ENCODE assay signal across 8 cellular contexts in the genomic region with DNA sequence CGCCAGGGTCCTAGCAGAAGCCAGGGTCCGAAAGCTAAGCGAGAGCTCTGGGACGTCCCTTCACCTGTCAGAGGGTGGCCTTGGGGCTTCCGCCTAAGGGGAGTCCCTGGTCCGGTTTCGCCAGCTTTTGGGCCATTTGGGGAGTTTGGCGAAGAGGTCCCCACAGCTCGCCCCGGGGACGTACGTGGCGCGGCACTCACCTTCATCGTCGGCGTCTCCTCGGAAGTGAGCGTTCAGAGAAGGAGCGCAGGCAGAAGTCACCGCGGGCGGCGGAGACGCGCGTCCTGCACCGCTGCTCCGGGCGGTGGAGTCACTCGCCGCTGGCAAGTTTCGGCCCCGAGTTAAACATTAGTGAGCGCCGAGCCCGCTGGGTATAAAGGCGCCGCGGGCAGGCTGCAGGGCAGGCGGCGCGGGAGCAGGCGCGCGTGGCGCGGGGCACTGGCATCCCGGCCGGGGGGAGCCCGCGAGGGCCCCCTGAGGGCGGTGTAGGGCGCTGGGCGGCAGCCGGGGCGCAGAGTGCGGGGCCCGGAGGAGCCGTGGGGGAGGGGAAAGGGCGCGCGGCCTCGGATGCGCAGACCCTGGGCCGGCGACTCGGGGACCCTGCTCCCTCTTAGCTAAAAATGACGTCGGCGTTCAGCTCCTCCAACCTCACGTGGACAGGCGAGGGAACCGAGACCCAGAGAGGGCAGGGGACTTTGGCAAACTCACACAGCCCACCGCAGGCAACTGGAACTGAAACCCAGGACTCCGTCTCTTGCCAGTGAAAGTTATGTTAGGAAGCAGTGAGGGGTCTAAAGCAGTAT. TPM values are rescaled to one million over a fixed set of nuclear protein-coding genes. Genes with fewer than 3 reads are reported as not detected.
A peak's percentile ranks its signal among the peaks of the same experiment; 100 is the strongest.
DNase-seq lines count a peak whose midpoint lies in the region; ATAC-seq, FAIRE-seq and TF ChIP-seq lines count a peak whose summit lies in the region.

DPP4 (minus strand) TSS at position 440 of the 803 bp plus-strand sequence; CDS start at position 206, 234 bp downstream.

- H3K36me3 ChIP-seq in GM06990 (ENCODE audit: control insufficient read depth, insufficient read depth, low read length): no peaks in the 10 kb centered on the region
- H3K36me3 ChIP-seq in endothelial cell of umbilical vein (ENCODE audit: control insufficient read depth in 2 of 2, extremely low read depth in 1 of 2, insufficient read depth in 2 of 2, low read length in 2 of 2): no peaks in the 10 kb centered on the region
- no peaks in the 10 kb centered on the region for H3K36me3 ChIP-seq in suprapubic skin

- peaks cover 26% of the 10 kb centered on the region for H3K4me1 ChIP-seq in endothelial cell of umbilical vein (ENCODE audit: control insufficient read depth, extremely low read depth, insufficient read depth, low read length)
- peaks cover 22% of the 10 kb centered on the region for H3K4me1 ChIP-seq in suprapubic skin

- no peaks in the 10 kb centered on the region for H3K9me1 ChIP-seq in endothelial cell of umbilical vein (replicated peaks; ENCODE audit: control insufficient read depth, extremely low read depth, insufficient read depth, low read length)

- H3K9me3 ChIP-seq in endothelial cell of umbilical vein (replicated peaks; ENCODE audit: control insufficient read depth, insufficient read depth, low read length) (no peaks in the 10 kb centered on the region), suprapubic skin (peaks cover 4% of the 10 kb centered on the region)

- no peak for TF ChIP-seq EP300 in suprapubic skin (IDR thresholded peaks at IDR 0.05)

- no TSS peak for BruUV-seq in endothelial cell of umbilical vein (replicated peaks; lab: Mats Ljungman, UMichigan)

- H3K9ac ChIP-seq in endothelial cell of umbilical vein (replicated peaks; ENCODE audit: extremely low read depth, insufficient read depth, low read length): peak within 1 kb of the TSS; percentile 59

- TF ChIP-seq POLR2A in endothelial cell of umbilical vein (IDR thresholded peaks at IDR 0.05; ENCODE audit: low read depth, low read length) (no peak), suprapubic skin (IDR thresholded peaks at IDR 0.05) (no peak)

- H3K27ac ChIP-seq in endothelial cell of umbilical vein (ENCODE audit: insufficient read depth, low read depth, low read length) (no peak within 1 kb of the TSS), suprapubic skin (peak within 1 kb of the TSS; percentile 79)

- peak within 1 kb of the TSS; percentile 90 to 100 (median 96) for H3K4me3 Mint-ChIP-seq in naive thymus-derived CD8-positive, alpha-beta T cell

- CTCF ChIA-PET in endothelial cell of umbilical vein (lab: Charles Lee): interaction anchor here (1.1 to 2.5 kb wide), 6 partner anchors 13 to 66 kb away, joined by 3 to 11 read pairs (median 4); no protein-coding TSS in a partner anchor

- H2AFZ ChIP-seq in endothelial cell of umbilical vein (ENCODE audit: low read depth, low read length): peak within 1 kb of the TSS; percentile 99

- peaks cover 0 to 2% (median 0%) of the 10 kb centered on the region in 5 donors for H3K27me3 Mint-ChIP-seq in naive thymus-derived CD8-positive, alpha-beta T cell

- H3K4me1 Mint-ChIP-seq in naive thymus-derived CD8-positive, alpha-beta T cell: peaks cover 30 to 50% (median 46%) of the 10 kb centered on the region in 4 donors

- H3K27ac Mint-ChIP-seq in naive thymus-derived CD8-positive, alpha-beta T cell: peak within 1 kb of the TSS; percentile 82 to 99 (median 94)

- TF ChIP-seq CTCF in GM06990 (IDR thresholded peaks at IDR 0.05; ENCODE audit: insufficient read depth, low read length, poor library complexity, severe bottlenecking) (no peak), endothelial cell of umbilical vein (IDR thresholded peaks at IDR 0.05; ENCODE audit: extremely low read depth in 1 of 2, insufficient read depth in 1 of 2, low read depth in 1 of 2, low read length in 2 of 2) (no peak), suprapubic skin (IDR thresholded peaks at IDR 0.05) (no peak)

- POLR2A ChIA-PET in endothelial cell of umbilical vein (lab: Charles Lee): no interaction called here
- POLR2A ChIA-PET in naive thymus-derived CD8-positive, alpha-beta T cell (lab: Charles Lee): interaction anchor here (0.8 to 4.9 kb wide), 9 partner anchors 10 to 120 kb away, joined by 3 to 43 read pairs (median 4); no protein-coding TSS in a partner anchor

- H3K79me2 ChIP-seq in endothelial cell of umbilical vein (ENCODE audit: control insufficient read depth, insufficient read depth, low read length): no peaks in the 10 kb centered on the region

- H3K4me2 ChIP-seq in endothelial cell of umbilical vein (ENCODE audit: insufficient read depth, low read length): peak within 1 kb of the TSS; percentile 91

- peaks cover 0 to 16% (median 4%) of the 10 kb centered on the region in 9 donors for H3K9me3 Mint-ChIP-seq in naive thymus-derived CD8-positive, alpha-beta T cell

- peaks cover 6 to 17% (median 8%) of the 10 kb centered on the region in 3 donors for H3K36me3 Mint-ChIP-seq in naive thymus-derived CD8-positive, alpha-beta T cell

- intact Hi-C loops in endothelial cell of umbilical vein (cut with micrococcal nuclease): loop anchor here (1.0 kb wide), 2 partner anchors 19 to 40 kb away; no protein-coding TSS in a partner anchor

- H4K20me1 ChIP-seq in endothelial cell of umbilical vein (replicated peaks; ENCODE audit: control insufficient read depth, extremely low read depth, insufficient read depth, low read length): no peaks in the 10 kb centered on the region

- dilution Hi-C loops in endothelial cell of umbilical vein (cut with MboI; ENCODE audit: extremely low pct_ligation_motif_present, low sequenced_read_pairs): no loop called here

- peak within 1 kb of the TSS; percentile 61 for H3K4me3 ChIP-seq in GM06990 (replicated peaks; ENCODE audit: low read depth, low read length)
- peak within 1 kb of the TSS; percentile 57 to 68 (median 58) for H3K4me3 ChIP-seq in endothelial cell of umbilical vein (replicated peaks in 1 of 3; ENCODE audit: insufficient read depth in 1 of 3, low read depth in 1 of 3, low read length in 3 of 3)
- H3K4me3 ChIP-seq in suprapubic skin: peak within 1 kb of the TSS; percentile 81

- no peaks in the 10 kb centered on the region for H3K27me3 ChIP-seq in GM06990 (replicated peaks; ENCODE audit: control insufficient read depth, insufficient read depth, low read length)
- H3K27me3 ChIP-seq in endothelial cell of umbilical vein (ENCODE audit: control insufficient read depth in 2 of 2, insufficient read depth in 2 of 2, low read length in 2 of 2): no peaks in the 10 kb centered on the region
- H3K27me3 ChIP-seq in suprapubic skin: peaks cover 10% of the 10 kb centered on the region

- WGBS in suprapubic skin: 4% methylated on average over 20 of the region's 76 CpGs

- peak; percentile 91 for ATAC-seq in GM21526 (IDR thresholded peaks at IDR 0.05; ENCODE audit: low FRiP score, unreplicated experiment)
- ATAC-seq in naive thymus-derived CD8-positive, alpha-beta T cell: peak; percentile 87 to 89

- DNase-seq in GM06990 (ENCODE audit: extremely low read depth, insufficient read length): peak; percentile 71
- DNase-seq in HuH-7.5 (ENCODE audit: low spot score): peak; percentile 74
- DNase-seq in activated CD4-positive, alpha-beta T cell treated with anti-CD3 and anti-CD28 coated beads, Interleukin-2, amount 50 U/mL, for 4 hours: peak; percentile 38 to 46
- peak; percentile 26 for DNase-seq in endothelial cell of umbilical vein (ENCODE audit: low read depth, low spot score)
- DNase-seq in naive thymus-derived CD8-positive, alpha-beta T cell: peak; percentile 21 to 74 (median 55)
- peak in 1 of 2 donors; percentile 75 for DNase-seq in suprapubic skin (ENCODE audit: low spot score in 2 of 2)
- DNase-seq in NCI-H1694 (lab: John Stamatoyannopoulos, UW): no peak

- FAIRE-seq in endothelial cell of umbilical vein (lab: Jason Lieb, UNC): peak; percentile 54

TF ChIP-seq in endothelial cell of umbilical vein, 7 proteins besides CTCF, POLR2A, EP300 and RAD21:
- TF ChIP-seq POLR2AphosphoS5 (IDR thresholded peaks at IDR 0.05; ENCODE audit: insufficient read depth, low read depth, low read length): no peak
- TF ChIP-seq JUN (IDR thresholded peaks at IDR 0.05; ENCODE audit: borderline replicate concordance, insufficient read depth, insufficient read length, low read depth): no peak
- TF ChIP-seq GATA2 (IDR thresholded peaks at IDR 0.05; ENCODE audit: insufficient read depth, insufficient read length, low read depth, low read length): no peak
- TF ChIP-seq EZH2 (IDR thresholded peaks at IDR 0.05; ENCODE audit: borderline replicate concordance, low read depth, low read length, severe bottlenecking): no peak
- no peak for TF ChIP-seq MYC (IDR thresholded peaks at IDR 0.05; ENCODE audit: low read depth, low read length)
- no peak for TF ChIP-seq FOS (IDR thresholded peaks at IDR 0.05; ENCODE audit: borderline replicate concordance, insufficient read depth, low read length)
- TF ChIP-seq MAX (IDR thresholded peaks at IDR 0.05; ENCODE audit: insufficient read depth, insufficient read length): no peak

RNA-seq across cellular contexts. Expression of gene DPP4, which starts in this region (rescaled TPM):
- 3.0 and 6.2 TPM in 2 replicates for total RNA-seq in endothelial cell of umbilical vein
- 0.53 and 0.84 TPM in 2 replicates for polyA plus RNA-seq in endothelial cell of umbilical vein
- 1.1 and 1.4 TPM in 2 replicates for polyA plus RNA-seq in endothelial cell of umbilical vein (2011; cell fraction: cytosol; rRNA removed)
- polyA plus RNA-seq in endothelial cell of umbilical vein (2011; cell fraction: nucleus; rRNA removed): 1.9 and 2.4 TPM in 2 replicates
- 1.5 and 4.4 TPM in 2 replicates for polyA plus RNA-seq in endothelial cell of umbilical vein (2012)
- polyA minus RNA-seq in endothelial cell of umbilical vein: 1.5 and 1.8 TPM in 2 replicates
- polyA minus RNA-seq in endothelial cell of umbilical vein (2011; cell fraction: cytosol; rRNA and poly(A)+ RNA removed): not detected
- polyA minus RNA-seq in endothelial cell of umbilical vein (2011; cell fraction: nucleus; rRNA and poly(A)+ RNA removed): 1.0 and 1.9 TPM in 2 replicates
- total RNA-seq in naive thymus-derived CD8-positive, alpha-beta T cell: 10 to 100 TPM; 23.4 to 27.0 TPM
- polyA plus RNA-seq in naive thymus-derived CD8-positive, alpha-beta T cell: 10 to 100 TPM; 13.3 to 49.6 (median 44.4) TPM
- total RNA-seq in suprapubic skin: 1 to 10 TPM; 1.6 to 5.3 (median 3.8) TPM
